ENCODE assay signal across 10 cellular contexts in the genomic region with DNA sequence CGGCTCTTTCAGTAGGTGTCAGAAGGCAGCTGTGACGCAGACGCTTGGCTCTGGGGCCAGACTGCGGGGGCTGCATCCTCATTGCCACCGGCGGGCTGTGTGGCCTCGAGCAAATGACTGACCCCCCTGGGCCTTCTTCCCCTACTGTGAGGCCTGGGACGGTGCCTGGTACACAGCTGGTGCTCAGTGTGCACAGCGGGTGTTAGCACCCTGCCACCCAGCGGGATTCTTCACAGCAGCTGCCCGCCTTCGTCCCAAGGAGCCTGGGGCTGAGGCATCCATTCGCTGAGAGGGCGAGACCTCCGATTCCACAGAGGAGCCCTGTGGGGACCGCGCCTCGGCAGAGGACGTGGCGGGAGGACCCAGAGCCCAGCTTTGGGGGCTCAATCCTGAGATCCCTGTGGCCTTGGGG. TPM values are rescaled to one million over a fixed set of nuclear protein-coding genes. Genes with fewer than 3 reads are reported as not detected.
DNase-seq lines count a peak whose midpoint lies in the region; ATAC-seq, FAIRE-seq and TF ChIP-seq lines count a peak whose summit lies in the region.
"Had no signal": no experiment of that assay in that cellular context is flagged by ENCODE, and none has a peak within 500 bp of the region (broad histone marks: within the 10 kb centered on the region; RNA-seq: fewer than 3 reads in every experiment).

No MANE protein-coding gene starts in this region.

- H3K4me3 Mint-ChIP-seq in HFFc6: peak overlapping the region; percentile 87

- no peak for TF ChIP-seq RAD21 in GM12878 (IDR thresholded peaks at IDR 0.05; ENCODE audit: insufficient read depth, low read depth, low read length)

- intact Hi-C loops in GM12878 (cut with micrococcal nuclease; ENCODE audit: unreplicated experiment): loop anchor here (5.0 kb wide), 1 partner anchor 154 kb away; no protein-coding TSS in a partner anchor
- intact Hi-C loops in right lobe of liver (cut with DNase I): no loop called here

- POLR2A ChIA-PET in GM12878 (lab: Charles Lee): no interaction called here

- peak overlapping the region; percentile 65; the same call in 1 of the 2 replicates for H3K9ac ChIP-seq in GM12878 (ENCODE audit: control insufficient read depth, insufficient read depth, low read length)

- H3K27ac ChIP-seq in GM12878 (ENCODE audit: control insufficient read depth, insufficient read depth): peak overlapping the region; percentile 98
- H3K27ac ChIP-seq in right lobe of liver: peak overlapping the region; percentile 91 to 98 (median 96)
- peak overlapping the region; percentile 92 for H3K27ac ChIP-seq in suprapubic skin

- no peaks in the 10 kb centered on the region for H3K9me3 Mint-ChIP-seq in HFFc6

- BruUV-seq in GM12878 (replicated peaks; lab: Mats Ljungman, UMichigan): no TSS peak

- SMC1A ChIA-PET in GM12878 (lab: Charles Lee; ENCODE audit: uncharacterized antibody, unreplicated experiment): interaction anchor here (3.2 kb wide), 1 partner anchor 11 kb away, joined by 20 read pairs; the partner anchor contains the start of gene SLCO4A1

- H3K4me3 ChIP-seq in GM12878 (no peak overlapping the region), right lobe of liver (peak overlapping the region in 1 of 3 donors; percentile 45), suprapubic skin (peak overlapping the region; percentile 30)

- RAD21 ChIA-PET in GM12878 (lab: Charles Lee; ENCODE audit: unreplicated experiment): no interaction called here

- no peaks in the 10 kb centered on the region for H3K36me3 Mint-ChIP-seq in HFFc6 (ENCODE audit: low read depth)

- peak overlapping the region; percentile 92 for H3K4me2 ChIP-seq in GM12878 (ENCODE audit: control insufficient read depth, insufficient read depth)

- WGBS in GM12878 (ENCODE audit: insufficient coverage, insufficient replicate concordance, low lambda C conversion rate, missing lambda C conversion rate): 98% methylated on average over 20 of the region's 20 CpGs
- no CpG with 5 or more reads among the region's 20 CpGs for WGBS in right lobe of liver (ENCODE audit: insufficient coverage, low coverage, low lambda C conversion rate, missing lambda C conversion rate)
- WGBS in suprapubic skin: 84% methylated on average over 5 of the region's 20 CpGs

- H3K27ac Mint-ChIP-seq in HFFc6: peak overlapping the region; percentile 99

- H3K9me3 ChIP-seq in GM12878 (replicated peaks; ENCODE audit: control insufficient read depth, insufficient read depth, low read length): no peaks in the 10 kb centered on the region
- H3K9me3 ChIP-seq in right lobe of liver: no peaks in the 10 kb centered on the region
- no peaks in the 10 kb centered on the region for H3K9me3 ChIP-seq in suprapubic skin

- H3K79me2 ChIP-seq in GM12878 (ENCODE audit: control insufficient read depth, insufficient read depth, low read length): peaks cover 31% of the 10 kb centered on the region

- H3K4me1 Mint-ChIP-seq in HFFc6 (ENCODE audit: low read depth): peaks cover 28% of the 10 kb centered on the region

- DNase-seq in HFFc6 (no peak), GM12878 (ENCODE audit: low read depth, low spot score) (no peak), right lobe of liver (no peak), suprapubic skin (ENCODE audit: low spot score in 2 of 2) (no peak), NCI-H187 treated with DMSO at 0.1 percent for 48 hours (lab: John Stamatoyannopoulos, UW) (no peak), hippocampal formation (lab: John Stamatoyannopoulos, UW) (no peak)
- no peak for DNase-seq in central memory CD4-positive, alpha-beta T cell
- DNase-seq: NCI-H82 had no signal

- ATAC-seq in GM12878 (no peak), right lobe of liver (no peak), HG02870 (IDR thresholded peaks at IDR 0.05; ENCODE audit: unreplicated experiment) (no peak)

- H4K20me1 ChIP-seq in GM12878 (ENCODE audit: control insufficient read depth, insufficient read depth): no peaks in the 10 kb centered on the region

- in situ Hi-C loops in GM12878 (cut with MboI): loop anchor here (10.0 kb wide), 1 partner anchor 142 kb away; the partner anchor contains the start of gene MRGBP

- H3K36me3 ChIP-seq in GM12878 (ENCODE audit: control insufficient read depth in 2 of 2, insufficient read depth in 2 of 2, low read length in 1 of 2): peaks cover 4 to 23% of the 10 kb centered on the region in 2 experiments; a peak in 3 of 4 replicates
- no peaks in the 10 kb centered on the region for H3K36me3 ChIP-seq in right lobe of liver
- H3K36me3 ChIP-seq in suprapubic skin: no peaks in the 10 kb centered on the region

- CTCF ChIA-PET in GM12878 (lab: Yijun Ruan, JAX): no interaction called here

- no peaks in the 10 kb centered on the region; the same call in 1 of the 2 replicates for H3K27me3 Mint-ChIP-seq in HFFc6 (ENCODE audit: insufficient read depth)

- no peak overlapping the region for H2AFZ ChIP-seq in GM12878 (ENCODE audit: control insufficient read depth, low read depth, low read length)

- no peak for TF ChIP-seq CTCF in HFFc6 (IDR thresholded peaks at IDR 0.05)
- no peak for TF ChIP-seq CTCF in GM12878 (IDR thresholded peaks at IDR 0.05 in 2 of 3, conservative IDR thresholded peaks at IDR 0.05 in 1 of 3; ENCODE audit: control insufficient read depth in 2 of 3, extremely low read depth in 1 of 3, insufficient read depth in 1 of 3, low read depth in 3 of 3, low read length in 3 of 3)
- no peak for TF ChIP-seq CTCF in right lobe of liver (IDR thresholded peaks at IDR 0.05)
- TF ChIP-seq CTCF in suprapubic skin (IDR thresholded peaks at IDR 0.05): no peak

- H3K27me3 ChIP-seq in GM12878 (replicated peaks in 1 of 2; ENCODE audit: control insufficient read depth in 2 of 2, insufficient read depth in 2 of 2, low read length in 1 of 2) (no peaks in the 10 kb centered on the region), right lobe of liver (no peaks in the 10 kb centered on the region), suprapubic skin (no peaks in the 10 kb centered on the region)

- H3K4me1 ChIP-seq in GM12878 (ENCODE audit: control insufficient read depth, insufficient read depth, low read length): peaks cover 39% of the 10 kb centered on the region
- H3K4me1 ChIP-seq in right lobe of liver: peaks cover 0 to 16% (median 7%) of the 10 kb centered on the region in 4 donors
- H3K4me1 ChIP-seq in suprapubic skin: peaks cover 45% of the 10 kb centered on the region

- no peak for TF ChIP-seq POLR2A in GM12878 (IDR thresholded peaks at IDR 0.05; ENCODE audit: low read depth, low read length)
- TF ChIP-seq POLR2A in right lobe of liver (IDR thresholded peaks at IDR 0.05): no peak
- no peak for TF ChIP-seq POLR2A in suprapubic skin (IDR thresholded peaks at IDR 0.05)

- TF ChIP-seq EP300 in GM12878 (IDR thresholded peaks at IDR 0.05; ENCODE audit: borderline replicate concordance in 1 of 2, control insufficient read depth in 1 of 2, low read depth in 2 of 2, low read length in 2 of 2) (no peak), suprapubic skin (IDR thresholded peaks at IDR 0.05) (no peak)

- no peak for FAIRE-seq in GM12878 (lab: Jason Lieb, UNC)
- FAIRE-seq: H54 had no signal

TF ChIP-seq in GM12878, 131 proteins besides CTCF, POLR2A, EP300 and RAD21:
- TF ChIP-seq JUNB (IDR thresholded peaks at IDR 0.05) (no peak), BHLHE40 (IDR thresholded peaks at IDR 0.05; ENCODE audit: borderline replicate concordance in 1 of 2, low read depth in 2 of 2, low read length in 1 of 2) (0 out of 4 replicates have a peak, but pooled peaks of 1 of the 2 experiments have one; percentile 15)

RNA-seq across cellular contexts. Expression of gene SLCO4A1, which starts 10.6 kb away (rescaled TPM):
- 1 to 10 TPM; 2.7 to 6.5 (median 3.4) TPM for total RNA-seq in HFFc6 (2021; fragmentation: NEBNext Ultra II Directional; extraction: Animal tissue kit (Norgen Biotek cat#: 25700))
- 46.8 and 53.3 TPM in 2 replicates for total RNA-seq in GM12878 (2013; cell fraction: nucleolus; rRNA removed)
- total RNA-seq in GM12878 (2014; rRNA removed): 11.2 and 16.4 TPM in 2 replicates
- 6.0 and 7.0 TPM in 2 replicates for total RNA-seq in GM12878 (2014; rRNA removed; fragmentation: Illumina TruSeq; extraction: Trizol)
- 13.3 and 16.1 TPM in 2 replicates for total RNA-seq in GM12878 (2021)
- 2.4 TPM for polyA plus RNA-seq in GM12878 (2011; ENCODE audit: low read depth)
- 6.2 and 9.1 TPM in 2 replicates for polyA plus RNA-seq in GM12878 (2011; rRNA removed)
- polyA plus RNA-seq in GM12878 (2011; cell fraction: cytosol; rRNA removed): 9.4 and 11.8 TPM in 2 replicates
- 55.2 and 56.1 TPM in 2 replicates for polyA plus RNA-seq in GM12878 (2011; cell fraction: nucleus; rRNA removed)
- polyA plus RNA-seq in GM12878 (2012): 9.1 and 10.6 TPM in 2 replicates
- 1.6 and 6.3 TPM in 2 replicates for polyA plus RNA-seq in GM12878 (2014; fragmentation: Illumina TruSeq; extraction: Trizol)
- polyA plus RNA-seq in GM12878 (2014; fragmentation: Nextera tagmentation; extraction: Ambion mirVana): 1 to 10 TPM; 2.1 to 4.7 TPM
- 15.0 and 17.6 TPM in 2 replicates for polyA plus RNA-seq in GM12878 (2014; rRNA removed)
- 10 to 100 TPM; 28.4 to 30.7 TPM for polyA plus RNA-seq in GM12878 (2016; fragmentation: Nextera tagmentation; extraction: Ambion mirVana)
- 5.0 and 6.0 TPM in 2 replicates for polyA minus RNA-seq in GM12878 (2011; rRNA and poly(A)+ RNA removed)
- polyA minus RNA-seq in GM12878 (2011; cell fraction: cytosol; rRNA and poly(A)+ RNA removed): 6.0 and 8.6 TPM in 2 replicates
- 9.8 and 12.8 TPM in 2 replicates for polyA minus RNA-seq in GM12878 (2011; cell fraction: nucleus; rRNA and poly(A)+ RNA removed)
- total RNA-seq in right lobe of liver: 1 to 10 TPM in 5 of 6 experiments, under 1 TPM in 1; 0.93 to 8.8 (median 4.3) TPM
- 10 to 100 TPM; 50.2 to 59.1 (median 52.7) TPM for total RNA-seq in suprapubic skin

RNA-seq across cellular contexts. Expression of gene NTSR1, which starts 55.7 kb away (rescaled TPM):
- total RNA-seq in HFFc6 (2021; fragmentation: NEBNext Ultra II Directional; extraction: Animal tissue kit (Norgen Biotek cat#: 25700)): 1 to 10 TPM; 3.1 to 6.5 (median 5.6) TPM
- not detected in 2 replicates for total RNA-seq in GM12878 (2013; cell fraction: nucleolus; rRNA removed)
- total RNA-seq in GM12878 (2014; rRNA removed): not detected in 2 replicates
- not detected in 2 replicates for total RNA-seq in GM12878 (2014; rRNA removed; fragmentation: Illumina TruSeq; extraction: Trizol)
- total RNA-seq in GM12878 (2021): 0.05 TPM in 1 of 2 replicates, not detected in the other
- polyA plus RNA-seq in GM12878 (2011; ENCODE audit: low read depth): not detected
- polyA plus RNA-seq in GM12878 (2011; rRNA removed): not detected in 2 replicates
- not detected in 2 replicates for polyA plus RNA-seq in GM12878 (2011; cell fraction: cytosol; rRNA removed)
- not detected in 2 replicates for polyA plus RNA-seq in GM12878 (2011; cell fraction: nucleus; rRNA removed)
- polyA plus RNA-seq in GM12878 (2012): 0.03 TPM in 1 of 2 replicates, not detected in the other
- polyA plus RNA-seq in GM12878 (2014; fragmentation: Illumina TruSeq; extraction: Trizol): not detected in 2 replicates
- polyA plus RNA-seq in GM12878 (2014; fragmentation: Nextera tagmentation; extraction: Ambion mirVana): not detected
- not detected in 2 replicates for polyA plus RNA-seq in GM12878 (2014; rRNA removed)
- polyA plus RNA-seq in GM12878 (2016; fragmentation: Nextera tagmentation; extraction: Ambion mirVana): not detected
- not detected in 2 replicates for polyA minus RNA-seq in GM12878 (2011; rRNA and poly(A)+ RNA removed)
- not detected in 2 replicates for polyA minus RNA-seq in GM12878 (2011; cell fraction: cytosol; rRNA and poly(A)+ RNA removed)
- polyA minus RNA-seq in GM12878 (2011; cell fraction: nucleus; rRNA and poly(A)+ RNA removed): not detected in 2 replicates
- under 1 TPM in 4 of 6 experiments, not detected in 2; 0.04 to 0.74 (median 0.09) TPM for total RNA-seq in right lobe of liver
- under 1 TPM in 2 of 4 donors, not detected in 2; 0.16 to 0.55 TPM for total RNA-seq in suprapubic skin
